In the genomic region with DNA sequence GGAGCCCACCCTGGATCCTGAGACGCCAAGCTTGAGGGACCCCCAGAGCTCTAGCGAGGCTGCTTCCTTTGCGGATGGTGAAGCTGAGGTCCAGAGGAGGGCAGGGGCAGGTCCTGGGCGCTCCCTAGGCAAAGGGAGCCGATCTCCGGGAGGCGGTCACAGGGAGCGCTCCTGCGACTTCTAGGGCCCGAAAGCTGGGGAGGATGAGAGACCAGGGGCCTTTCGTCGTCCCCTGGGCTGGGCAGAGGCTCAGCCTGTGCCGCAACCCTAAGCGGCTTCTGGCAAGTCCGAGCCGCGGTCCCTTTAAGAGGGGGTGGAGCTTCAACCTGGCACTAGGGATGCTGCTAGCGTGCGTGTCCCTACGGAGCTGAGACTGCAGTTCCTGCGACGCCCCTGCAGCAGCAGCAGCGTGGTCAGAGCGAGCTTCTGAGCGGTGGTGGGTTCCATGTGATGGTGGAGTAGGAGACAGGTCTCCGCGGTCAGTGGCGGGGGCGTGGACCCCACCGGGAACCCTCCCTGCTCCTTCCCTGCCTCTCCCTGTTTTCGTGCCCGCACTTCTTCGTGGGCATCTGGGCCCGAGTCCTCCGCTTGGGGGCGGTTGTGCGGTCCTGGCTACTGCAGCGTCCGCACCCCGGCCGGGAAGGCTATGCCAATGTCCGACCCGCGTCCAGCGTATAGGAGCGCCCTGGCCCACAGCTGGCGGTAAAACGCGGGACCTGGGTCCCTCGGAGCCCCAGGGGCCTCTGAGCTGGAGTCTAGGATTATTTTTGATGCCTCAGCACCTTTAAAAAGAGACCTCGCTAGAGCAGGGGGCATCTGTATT, we compare ENCODE assay signal across 8 cellular contexts.
DNase-seq lines count a peak whose midpoint lies in the region; ATAC-seq and TF ChIP-seq lines count a peak whose summit lies in the region.

No MANE protein-coding gene starts in this region.

- TF ChIP-seq CTCF in AG04449 (IDR thresholded peaks at IDR 0.05; ENCODE audit: insufficient read depth, low read length, missing control alignments): peak; percentile 57
- peak; percentile 43 for TF ChIP-seq CTCF in choroid plexus epithelial cell (conservative IDR thresholded peaks at IDR 0.05; ENCODE audit: low read depth, low read length)

- H3K27me3 Mint-ChIP-seq in activated CD4-positive, alpha-beta T cell treated with anti-CD3 and anti-CD28 coated beads for 36 hours: peaks cover 3% of the 10 kb centered on the region

- POLR2A ChIA-PET in AG04449 (lab: Yijun Ruan, JAX): interaction anchor here (1.0 to 1.9 kb wide), 3 partner anchors 8 to 189 kb away, joined by 4 to 24 read pairs (median 6); no protein-coding TSS in a partner anchor
- POLR2A ChIA-PET in activated CD4-positive, alpha-beta T cell treated with anti-CD3 and anti-CD28 coated beads for 36 hours (lab: Charles Lee): interaction anchor here (0.6 kb wide), 1 partner anchor 256 kb away, joined by 4 read pairs; no protein-coding TSS in a partner anchor

- no peaks in the 10 kb centered on the region for H3K9me3 Mint-ChIP-seq in activated CD4-positive, alpha-beta T cell treated with anti-CD3 and anti-CD28 coated beads for 36 hours (ENCODE audit: low read depth)

- DNase-seq in AG04449 (ENCODE audit: low read depth, low spot score) (no peak), NCI-H2227 (lab: John Stamatoyannopoulos, UW; ENCODE audit: unreplicated experiment) (peak; percentile 92), choroid plexus epithelial cell (ENCODE audit: low read depth) (peak; percentile 89)
- peak; percentile 88 for DNase-seq in activated CD4-positive, alpha-beta T cell treated with anti-CD3 and anti-CD28 coated beads for 36 hours
- DNase-seq in stimulated activated CD4-positive, alpha-beta T cell treated with anti-CD3 and anti-CD28 coated beads, Interleukin-1b, Interleukin-23, amount 100 ng/mL, for 4 hours (ENCODE audit: low read depth in 2 of 2): peak; percentile 58 to 62

- peak overlapping the region; percentile 80 for H3K4me3 ChIP-seq in AG04449 (ENCODE audit: low read depth, low read length)
- H3K4me3 ChIP-seq in choroid plexus epithelial cell (ENCODE audit: low read depth, low read length): peak overlapping the region; percentile 90

- H3K27ac ChIP-seq in layer of hippocampus (ENCODE audit: low read depth, low read length): peak overlapping the region; percentile 62

- no peaks in the 10 kb centered on the region for H3K27me3 ChIP-seq in layer of hippocampus (ENCODE audit: control insufficient read depth, insufficient read depth, low read length)

- H3K27ac Mint-ChIP-seq in activated CD4-positive, alpha-beta T cell treated with anti-CD3 and anti-CD28 coated beads for 36 hours: peak overlapping the region; percentile 76

- H3K36me3 Mint-ChIP-seq in activated CD4-positive, alpha-beta T cell treated with anti-CD3 and anti-CD28 coated beads for 36 hours (ENCODE audit: low read depth): peaks cover 7% of the 10 kb centered on the region

- ATAC-seq in GM18868 (IDR thresholded peaks at IDR 0.05; ENCODE audit: unreplicated experiment): peak; percentile 99
- peak; percentile 100 for ATAC-seq in HG03097 (IDR thresholded peaks at IDR 0.05; ENCODE audit: low FRiP score, unreplicated experiment)
- ATAC-seq in activated CD4-positive, alpha-beta T cell treated with anti-CD3 and anti-CD28 coated beads for 36 hours: peak; percentile 99

- intact Hi-C loops in activated CD4-positive, alpha-beta T cell treated with anti-CD3 and anti-CD28 coated beads for 36 hours (cut with DNase I, micrococcal nuclease): loop anchor here (1.0 to 5.0 kb wide), 2 partner anchors 8 to 590 kb away; partner anchors contain the start of gene FAM168B (in 1 of the 2)

- CTCF ChIA-PET in AG04449 (lab: Yijun Ruan, JAX): interaction anchor here (0.9 to 3.3 kb wide), 7 partner anchors 9 to 529 kb away, joined by 3 to 26 read pairs (median 6); no protein-coding TSS in a partner anchor
- CTCF ChIA-PET in activated CD4-positive, alpha-beta T cell treated with anti-CD3 and anti-CD28 coated beads for 36 hours (lab: Charles Lee): interaction anchor here (0.6 to 2.9 kb wide), 8 partner anchors 9 to 529 kb away, joined by 3 to 18 read pairs (median 3); no protein-coding TSS in a partner anchor

- peaks cover 32% of the 10 kb centered on the region for H3K4me1 Mint-ChIP-seq in activated CD4-positive, alpha-beta T cell treated with anti-CD3 and anti-CD28 coated beads for 36 hours

- peak overlapping the region; percentile 82 for H3K4me3 Mint-ChIP-seq in activated CD4-positive, alpha-beta T cell treated with anti-CD3 and anti-CD28 coated beads for 36 hours
